In genomic region chr18:36296591-36297418, GRCh38 we compare ENCODE assay signal across 8 cellular contexts. TPM values are rescaled to one million over a fixed set of nuclear protein-coding genes. Genes with fewer than 3 reads are reported as not detected.
DNase-seq lines count a peak whose midpoint lies in the region; ATAC-seq and TF ChIP-seq lines count a peak whose summit lies in the region.

No MANE protein-coding gene starts in this region.

- peak overlapping the region; percentile 74 for H3K4me3 ChIP-seq in smooth muscle cell
- H3K4me3 ChIP-seq in CD4-positive, alpha-beta memory T cell (ENCODE audit: low read length in 2 of 2): no peak overlapping the region

- peak overlapping the region in 4 of 8 donors; percentile 17 to 68 (median 46) for H3K4me3 Mint-ChIP-seq in CD4-positive, alpha-beta memory T cell

- peak overlapping the region; percentile 98 for H3K4me2 ChIP-seq in smooth muscle cell

- CTCF ChIA-PET in CD4-positive, alpha-beta memory T cell (lab: Charles Lee; ENCODE audit: partially characterized antibody): no interaction called here

- peak; percentile 47 for TF ChIP-seq CTCF in smooth muscle cell (IDR thresholded peaks at IDR 0.05; ENCODE audit: borderline replicate concordance, insufficient read depth, poor library complexity, severe bottlenecking)

- H3K9me3 ChIP-seq in smooth muscle cell (replicated peaks; ENCODE audit: low read depth): no peaks in the 10 kb centered on the region
- no peaks in the 10 kb centered on the region for H3K9me3 ChIP-seq in CD4-positive, alpha-beta memory T cell (ENCODE audit: control insufficient read depth in 1 of 2, low read length in 2 of 2)

- H3K79me2 ChIP-seq in smooth muscle cell (ENCODE audit: low read depth): peaks cover 32% of the 10 kb centered on the region

- no peaks in the 10 kb centered on the region for H3K9me3 Mint-ChIP-seq in CD4-positive, alpha-beta memory T cell

- no peaks in the 10 kb centered on the region for H3K27me3 ChIP-seq in smooth muscle cell (ENCODE audit: low read depth)
- H3K27me3 ChIP-seq in CD4-positive, alpha-beta memory T cell (ENCODE audit: insufficient read depth, low read length): peaks cover 15% of the 10 kb centered on the region

- peaks cover 0 to 4% (median 0%) of the 10 kb centered on the region in 4 donors for H3K4me1 Mint-ChIP-seq in CD4-positive, alpha-beta memory T cell

- H3K9ac ChIP-seq in smooth muscle cell (ENCODE audit: low read depth): peak overlapping the region; percentile 6

- ATAC-seq in GM18498 (IDR thresholded peaks at IDR 0.05; ENCODE audit: unreplicated experiment) (peak; percentile 18), HG03354 (IDR thresholded peaks at IDR 0.05; ENCODE audit: poor library complexity, severe bottlenecking, unreplicated experiment) (peak; percentile 27)

- POLR2A ChIA-PET in CD4-positive, alpha-beta memory T cell (lab: Charles Lee; ENCODE audit: partially characterized antibody): no interaction called here

- WGBS in smooth muscle cell (ENCODE audit: low lambda C conversion rate): under 1% methylated on average over 39 of the region's 50 CpGs

- intact Hi-C loops in CD4-positive, alpha-beta memory T cell (cut with micrococcal nuclease): no loop called here

- peak overlapping the region; percentile 95 for H2AFZ ChIP-seq in smooth muscle cell (ENCODE audit: low read depth)

- no peaks in the 10 kb centered on the region for H3K36me3 Mint-ChIP-seq in CD4-positive, alpha-beta memory T cell

- H3K27me3 Mint-ChIP-seq in CD4-positive, alpha-beta memory T cell: peaks cover 14 to 18% of the 10 kb centered on the region in 2 donors

- peak; percentile 77 for DNase-seq in AG08396 (ENCODE audit: low spot score)
- DNase-seq in NCI-H82 treated with DMSO at 0.1 percent for 48 hours (lab: John Stamatoyannopoulos, UW; ENCODE audit: unreplicated experiment): peak; percentile 57
- peak; percentile 43 for DNase-seq in cerebellum (ENCODE audit: low spot score)
- DNase-seq in islet precursor cell: peak; percentile 89
- DNase-seq in smooth muscle cell (lab: John Stamatoyannopoulos, UW; ENCODE audit: unreplicated experiment): peak; percentile 58
- DNase-seq in CD4-positive, alpha-beta memory T cell: no peak

- H3K4me1 ChIP-seq in smooth muscle cell (ENCODE audit: low read depth): peaks cover 19% of the 10 kb centered on the region
- H3K4me1 ChIP-seq in CD4-positive, alpha-beta memory T cell (ENCODE audit: insufficient read depth, low read length): peaks cover 8% of the 10 kb centered on the region

- H3K36me3 ChIP-seq in smooth muscle cell (ENCODE audit: low read depth): no peaks in the 10 kb centered on the region
- H3K36me3 ChIP-seq in CD4-positive, alpha-beta memory T cell (ENCODE audit: insufficient read depth, low read length): no peaks in the 10 kb centered on the region

- no peaks in the 10 kb centered on the region for H3F3A ChIP-seq in smooth muscle cell (ENCODE audit: low read depth)

- no peak overlapping the region for H3K27ac Mint-ChIP-seq in CD4-positive, alpha-beta memory T cell

- H4K20me1 ChIP-seq in smooth muscle cell (ENCODE audit: low read depth): no peaks in the 10 kb centered on the region

- peak overlapping the region; percentile 1 for H3K27ac ChIP-seq in smooth muscle cell (ENCODE audit: low read depth)
- H3K27ac ChIP-seq in CD4-positive, alpha-beta memory T cell (ENCODE audit: low read depth, low read length): no peak overlapping the region

RNA-seq across cellular contexts. Expression of gene FHOD3, which starts 0.7 kb away (rescaled TPM):
- total RNA-seq in cerebellum (38.0 TPM), smooth muscle cell (19.4 and 21.8 TPM in 2 replicates)
- polyA plus RNA-seq in smooth muscle cell: 6.3 and 8.6 TPM in 2 replicates
- total RNA-seq in CD4-positive, alpha-beta memory T cell: not detected
- polyA plus RNA-seq in CD4-positive, alpha-beta memory T cell: not detected

Comparison
In these comparisons a context has a peak if more than half of its experiments do, and no peak if none do; other contexts are left out.
1. DNase-seq: peak in AG08396 (single experiment), NCI-H82 treated with DMSO at 0.1 percent for 48 hours (single experiment), cerebellum (single experiment), islet precursor cell (single experiment) and smooth muscle cell (single experiment); none in CD4-positive, alpha-beta memory T cell (0 of 5).
2. RNA of gene FHOD3, which starts 0.7 kb away (total RNA-seq): 38.0 TPM in cerebellum (single experiment) and 19.4 to 21.8 TPM in smooth muscle cell; not detected in CD4-positive, alpha-beta memory T cell; every median in the first group is over 10 times any median in the second.